ENCODE assay signal across 8 cellular contexts in the genomic region with DNA sequence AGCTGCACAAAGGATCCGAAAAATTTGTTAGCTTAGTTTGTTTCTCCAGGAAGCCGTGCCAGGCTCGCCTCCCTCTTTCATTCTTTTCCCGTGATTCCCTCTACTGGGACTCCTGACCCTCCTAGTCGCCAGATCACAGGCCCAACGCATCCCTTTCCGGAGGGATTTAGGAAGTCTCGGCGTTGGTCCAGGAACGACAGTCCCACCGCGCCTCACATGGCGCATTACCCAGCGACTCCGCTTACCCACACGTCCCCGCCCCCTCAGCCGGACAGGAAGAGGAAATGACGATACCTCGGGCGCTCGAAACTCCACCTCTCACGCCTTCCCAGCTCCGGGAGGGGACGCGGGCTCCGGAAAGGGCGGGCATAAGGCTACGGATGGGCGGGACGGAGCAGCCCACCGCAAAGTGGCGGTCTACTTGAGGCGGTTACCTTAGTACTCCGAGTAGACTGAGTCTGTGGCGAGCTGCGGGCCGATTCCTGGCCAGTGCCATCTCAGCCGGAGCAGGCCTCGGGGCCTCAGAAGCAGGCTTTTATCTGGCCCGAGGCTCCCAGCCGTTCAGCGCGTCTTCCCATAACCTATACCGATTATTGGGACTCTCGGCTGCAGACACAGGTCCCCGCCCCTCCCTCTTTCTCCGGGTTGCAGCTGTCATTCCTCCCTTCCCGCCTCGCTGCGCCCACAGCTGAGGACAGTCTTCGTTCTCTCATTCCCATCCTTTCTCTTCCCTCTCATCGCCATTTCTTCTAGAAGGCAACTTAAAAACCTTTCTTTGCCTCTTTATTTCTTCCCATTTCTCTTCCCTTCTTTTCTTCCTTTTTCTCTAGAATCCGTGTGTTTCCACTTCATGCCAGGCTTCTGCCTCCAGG. TPM values are rescaled to one million over a fixed set of nuclear protein-coding genes. Genes with fewer than 3 reads are reported as not detected.
DNase-seq lines count a peak whose midpoint lies in the region; ATAC-seq and TF ChIP-seq lines count a peak whose summit lies in the region.

Gene CCDC15 (plus strand): TSS at position 450 of the 872 bp plus-strand sequence. CDS start 531 bp downstream, outside the sequence.

- H3K9me3 Mint-ChIP-seq in endothelial cell (ENCODE audit: unreplicated experiment) = no peaks in the 10 kb centered on the region

- peaks cover 6% of the 10 kb centered on the region for H3K4me1 ChIP-seq in mesodermal cell (ENCODE audit: control insufficient read depth, insufficient read depth, low read length, poor library complexity, severe bottlenecking)

- H3K9me3 ChIP-seq in mesodermal cell (ENCODE audit: control insufficient read depth, low read length) = peaks cover 3% of the 10 kb centered on the region

- no peaks in the 10 kb centered on the region for H3K36me3 Mint-ChIP-seq in endothelial cell (ENCODE audit: low read depth, unreplicated experiment)

- peak; percentile 97 for DNase-seq in COR-L47 (lab: John Stamatoyannopoulos, UW)
- peak; percentile 99 for DNase-seq in HT1080 (ENCODE audit: low read depth)
- DNase-seq in NOMO-1 treated with DMSO at 0.1 percent for 48 hours (lab: John Stamatoyannopoulos, UW; ENCODE audit: unreplicated experiment) = peak; percentile 97
- DNase-seq in activated CD8-positive, alpha-beta memory T cell treated with anti-CD3 and anti-CD28 coated beads, Interleukin-2, amount 50 U/mL, for 1 hour (ENCODE audit: extremely low read depth) = peak; percentile 91
- peak; percentile 96 for DNase-seq in endothelial cell (ENCODE audit: low spot score)
- DNase-seq in stimulated activated CD8-positive, alpha-beta memory T cell treated with anti-CD3 and anti-CD28 coated beads, Interleukin-15, amount 100 ng/mL, for 4 hours (ENCODE audit: low read depth in 2 of 2) = peak; percentile 90 to 93

- no peak for TF ChIP-seq CTCF in endothelial cell (IDR thresholded peaks at IDR 0.05; ENCODE audit: unreplicated experiment)

- 1% methylated on average over 32 to 53 of the region's 54 CpGs for WGBS in mesodermal cell (ENCODE audit: insufficient coverage in 2 of 2), 2 experiments

- H3K27ac ChIP-seq in mesodermal cell (ENCODE audit: low read depth, low read length, severe bottlenecking) = peak within 1 kb of the TSS; percentile 63

- no peaks in the 10 kb centered on the region for H3K27me3 Mint-ChIP-seq in endothelial cell (ENCODE audit: unreplicated experiment)

- no peaks in the 10 kb centered on the region for H3K4me1 Mint-ChIP-seq in endothelial cell (ENCODE audit: unreplicated experiment)

- peak; percentile 98 for ATAC-seq in GM21367 (IDR thresholded peaks at IDR 0.05; ENCODE audit: unreplicated experiment)

- H3K4me3 ChIP-seq in mesodermal cell (ENCODE audit: extremely low read depth, insufficient read depth, low read length, poor library complexity, severe bottlenecking) = peak within 1 kb of the TSS; percentile 57

- H3K27ac Mint-ChIP-seq in endothelial cell (ENCODE audit: unreplicated experiment) = no peak within 1 kb of the TSS

- no peaks in the 10 kb centered on the region for H3K36me3 ChIP-seq in mesodermal cell (ENCODE audit: control insufficient read depth, insufficient read depth, low read length)

- no peak within 1 kb of the TSS for H3K4me3 Mint-ChIP-seq in endothelial cell (ENCODE audit: unreplicated experiment)

RNA-seq across cellular contexts. Expression of gene CCDC15, which starts in this region (rescaled TPM):
- 7.4 and 8.1 TPM in 2 replicates for total RNA-seq in HT1080 (2014; rRNA removed; shearing (Covaris generic))
- 4.2 and 4.6 TPM in 2 replicates for polyA plus RNA-seq in HT1080 (2015; cell fraction: cytosol; rRNA removed)
- 10.7 and 11.5 TPM in 2 replicates for polyA plus RNA-seq in HT1080 (2015; cell fraction: nucleus; rRNA removed)
- total RNA-seq in endothelial cell (ENCODE audit: unreplicated experiment) = 2.4 TPM
- polyA plus RNA-seq in mesodermal cell (2013, experiment 1 of 2) = 2.6 TPM
- polyA plus RNA-seq in mesodermal cell (2013, experiment 2 of 2) = 3.3 TPM

Comparison
In these comparisons a context has a peak if more than half of its experiments do, and no peak if none do; other contexts are left out.
1. Peak in every context shown above with its lines: DNase-seq, ATAC-seq, H3K4me3 ChIP-seq and H3K27ac ChIP-seq.